ENCODE assay signal across 8 cellular contexts in genomic region chr3:58217209-58217811, GRCh38. TPM values are rescaled to one million over a fixed set of nuclear protein-coding genes. Genes with fewer than 3 reads are reported as not detected.
DNase-seq lines count a peak whose midpoint lies in the region; ATAC-seq lines count a peak whose summit lies in the region.

No MANE protein-coding gene starts in this region.

- peak; percentile 44 for ATAC-seq in GM18907 (IDR thresholded peaks at IDR 0.05; ENCODE audit: unreplicated experiment)
- peak; percentile 96 for ATAC-seq in left ventricle myocardium superior

- H3K9ac ChIP-seq in BLaER1: no peak overlapping the region

- DNase-seq in KG1 (lab: John Stamatoyannopoulos, UW): peak; percentile 28
- DNase-seq in SW 1271 (lab: John Stamatoyannopoulos, UW): peak; percentile 17 to 50
- DNase-seq in amniotic epithelial cell (ENCODE audit: low read depth): peak; percentile 53
- DNase-seq in left ventricle myocardium superior: peak; percentile 78
- peak; percentile 80 for DNase-seq in renal cortical epithelial cell (ENCODE audit: low read depth)
- no peak for DNase-seq in COR-L47 (lab: John Stamatoyannopoulos, UW)

- peaks cover 31% of the 10 kb centered on the region for H3K4me1 ChIP-seq in BLaER1

- H3K27me3 ChIP-seq in BLaER1: no peaks in the 10 kb centered on the region

- H4K20me1 ChIP-seq in BLaER1: no peaks in the 10 kb centered on the region

- H3K36me3 ChIP-seq in BLaER1: no peaks in the 10 kb centered on the region

- H3K27ac ChIP-seq in BLaER1: no peak overlapping the region

- H3K4me2 ChIP-seq in BLaER1: peak overlapping the region; percentile 47

- intact Hi-C loops in left ventricle myocardium superior (cut with micrococcal nuclease): no loop called here

- no peak overlapping the region for H3K4me3 ChIP-seq in BLaER1

- H3K9me3 ChIP-seq in BLaER1: peaks cover 4% of the 10 kb centered on the region; the same call in 1 of the 2 replicates

RNA-seq across cellular contexts. Expression of gene DNASE1L3, which starts 6.5 kb away (rescaled TPM):
- total RNA-seq in left ventricle myocardium superior (1.9 TPM), renal cortical epithelial cell (not detected in 2 replicates)

RNA-seq across cellular contexts. Expression of gene ABHD6, which starts 20.3 kb away (rescaled TPM):
- total RNA-seq in left ventricle myocardium superior (9.1 TPM), renal cortical epithelial cell (5.2 and 8.8 TPM in 2 replicates)
